8 cellular contexts compared by ENCODE assay signal in genomic region chr12:1916396-1917171, GRCh38. TPM values are rescaled to one million over a fixed set of nuclear protein-coding genes. Genes with fewer than 3 reads are reported as not detected.
DNase-seq lines count a peak whose midpoint lies in the region; ATAC-seq and TF ChIP-seq lines count a peak whose summit lies in the region.

No MANE protein-coding gene starts in this region.

- H3K36me3 Mint-ChIP-seq in effector memory CD8-positive, alpha-beta T cell (ENCODE audit: insufficient read depth): no peaks in the 10 kb centered on the region
- H3K36me3 Mint-ChIP-seq in osteocyte (ENCODE audit: unreplicated experiment) (no peaks in the 10 kb centered on the region), MCF 10A (ENCODE audit: insufficient read depth, unreplicated experiment) (no peaks in the 10 kb centered on the region)

- H3K27me3 Mint-ChIP-seq in effector memory CD8-positive, alpha-beta T cell: peaks cover 10 to 32% of the 10 kb centered on the region in 2 donors
- peaks cover 22% of the 10 kb centered on the region for H3K27me3 Mint-ChIP-seq in osteocyte (ENCODE audit: unreplicated experiment)
- H3K27me3 Mint-ChIP-seq in MCF 10A (ENCODE audit: insufficient read depth, unreplicated experiment): peaks cover 15% of the 10 kb centered on the region

- no peak for TF ChIP-seq CTCF in osteocyte (IDR thresholded peaks at IDR 0.05)
- no peak for TF ChIP-seq CTCF in MCF 10A (IDR thresholded peaks at IDR 0.05; ENCODE audit: unreplicated experiment)

- H3K27ac Mint-ChIP-seq in effector memory CD8-positive, alpha-beta T cell: peak overlapping the region; percentile 68 to 76
- H3K27ac Mint-ChIP-seq in osteocyte (ENCODE audit: unreplicated experiment): no peak overlapping the region
- no peak overlapping the region for H3K27ac Mint-ChIP-seq in MCF 10A (ENCODE audit: low read depth, unreplicated experiment)

- peak; percentile 25 for DNase-seq in DMS79 treated with DMSO at 0.1 percent for 48 hours (lab: John Stamatoyannopoulos, UW)
- DNase-seq in DMS79 (lab: John Stamatoyannopoulos, UW): no peak
- DNase-seq in NCI-H1092 (lab: John Stamatoyannopoulos, UW): peak; percentile 76
- DNase-seq in effector memory CD8-positive, alpha-beta T cell: no peak
- peak; percentile 77 for DNase-seq in osteocyte (ENCODE audit: extremely low spot score, unreplicated experiment)
- DNase-seq in AML-193 (lab: John Stamatoyannopoulos, UW): no peak
- DNase-seq in MCF 10A (ENCODE audit: unreplicated experiment): no peak

- H3K4me3 Mint-ChIP-seq in effector memory CD8-positive, alpha-beta T cell: peak overlapping the region; percentile 51 to 56
- H3K4me3 Mint-ChIP-seq in osteocyte (ENCODE audit: unreplicated experiment) (no peak overlapping the region), MCF 10A (ENCODE audit: unreplicated experiment) (no peak overlapping the region)

- peaks cover 11 to 22% of the 10 kb centered on the region in 2 donors for H3K4me1 Mint-ChIP-seq in effector memory CD8-positive, alpha-beta T cell (ENCODE audit: low read depth in 2 of 2)
- H3K4me1 Mint-ChIP-seq in osteocyte (ENCODE audit: unreplicated experiment) (peaks cover 3% of the 10 kb centered on the region), MCF 10A (ENCODE audit: insufficient read depth, unreplicated experiment) (no peaks in the 10 kb centered on the region)

- no peaks in the 10 kb centered on the region for H3K9me3 Mint-ChIP-seq in effector memory CD8-positive, alpha-beta T cell
- H3K9me3 Mint-ChIP-seq in osteocyte (ENCODE audit: unreplicated experiment) (no peaks in the 10 kb centered on the region), MCF 10A (ENCODE audit: unreplicated experiment) (no peaks in the 10 kb centered on the region)

- CTCF ChIA-PET in MCF 10A (lab: Yijun Ruan, JAX): interaction anchor here (2.2 kb wide), 1 partner anchor 23 kb away, joined by 12 read pairs; no protein-coding TSS in a partner anchor

- intact Hi-C loops in MCF 10A (cut with micrococcal nuclease): no loop called here

- POLR2A ChIA-PET in MCF 10A (lab: Yijun Ruan, JAX): no interaction called here

- BruUV-seq in MCF 10A (replicated peaks; lab: Mats Ljungman, UMichigan): no TSS peak

- ATAC-seq in effector memory CD8-positive, alpha-beta T cell (replicated peaks): no peak
- ATAC-seq in GM21526 (IDR thresholded peaks at IDR 0.05; ENCODE audit: low FRiP score, unreplicated experiment): no peak

RNA-seq across cellular contexts. Expression of gene CACNA2D4, which starts 1.9 kb away (rescaled TPM):
- not detected in 2 replicates for total RNA-seq in osteocyte
- not detected in 2 replicates for total RNA-seq in MCF 10A (2022)

Comparison
In these comparisons a context has a peak if more than half of its experiments do, and no peak if none do; other contexts are left out.
1. DNase-seq: peak in DMS79 treated with DMSO at 0.1 percent for 48 hours (single experiment), NCI-H1092 (single experiment) and osteocyte (single experiment); none in DMS79 (single experiment), effector memory CD8-positive, alpha-beta T cell (0 of 3), AML-193 (0 of 2) and MCF 10A (single experiment).
2. H3K27ac Mint-ChIP-seq: peak in effector memory CD8-positive, alpha-beta T cell (2 of 2); none in osteocyte (single experiment) and MCF 10A (single experiment).
3. H3K4me3 Mint-ChIP-seq: peak in effector memory CD8-positive, alpha-beta T cell (2 of 2); none in osteocyte (single experiment) and MCF 10A (single experiment).